ENCODE assay signal across 8 cellular contexts in the genomic region with DNA sequence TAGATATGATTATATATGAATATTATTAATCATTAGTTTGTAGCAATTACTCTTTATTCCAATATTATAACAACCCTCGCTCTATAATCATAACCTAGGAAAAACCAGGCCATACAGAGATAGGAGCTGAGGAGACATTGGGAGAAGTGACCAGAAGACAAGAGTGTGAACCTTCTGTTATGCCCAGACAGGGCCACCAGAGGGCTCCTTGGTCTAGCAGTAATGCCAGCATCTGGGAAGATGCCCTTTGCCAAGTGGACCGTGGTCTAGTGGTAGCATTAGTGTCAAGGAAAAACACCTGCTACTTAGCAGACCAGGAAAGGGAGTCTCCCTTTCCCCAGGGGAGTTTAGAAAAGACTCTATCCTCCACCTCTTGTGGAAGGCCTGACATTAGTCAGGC. TPM values are rescaled to one million over a fixed set of nuclear protein-coding genes. Genes with fewer than 3 reads are reported as not detected.
DNase-seq lines count a peak whose midpoint lies in the region; ATAC-seq and TF ChIP-seq lines count a peak whose summit lies in the region.
"Not testable (repeated sequence)": the region's sequence is repeated elsewhere in the genome, so short reads cannot be mapped to it uniquely, and the experiment has no call there.

No MANE protein-coding gene starts in this region.

- H4K20me1 ChIP-seq in KMS-11 (ENCODE audit: insufficient read depth); OCI-LY3 (ENCODE audit: insufficient read depth, low read length): not testable (repeated sequence)

- H3K27me3 ChIP-seq in KMS-11 (ENCODE audit: insufficient read depth, low read depth); OCI-LY3 (ENCODE audit: low read depth, low read length); body of pancreas; testis: not testable (repeated sequence)

- H3K4me2 ChIP-seq in KMS-11; OCI-LY3 (ENCODE audit: low read length): not testable (repeated sequence)

- not testable (repeated sequence) for H3K9ac ChIP-seq in KMS-11; OCI-LY3 (ENCODE audit: low read length)

- not testable (repeated sequence) for H3K4me1 Mint-ChIP-seq in osteocyte (ENCODE audit: unreplicated experiment)

- TF ChIP-seq CTCF in KMS-11 (conservative IDR thresholded peaks at IDR 0.05; ENCODE audit: low read depth, low read length) = peak; percentile 39; the same call in 1 of the 2 replicates
- TF ChIP-seq CTCF in OCI-LY3 (IDR thresholded peaks at IDR 0.05; ENCODE audit: low read depth, low read length) = peak; percentile 37
- TF ChIP-seq CTCF in body of pancreas (IDR thresholded peaks at IDR 0.05) = peak; percentile 8 to 62 (median 33)
- peak; percentile 56 for TF ChIP-seq CTCF in osteocyte (IDR thresholded peaks at IDR 0.05)
- TF ChIP-seq CTCF in testis (IDR thresholded peaks at IDR 0.05) = peak in 2 of 3 experiments; percentile 21 to 42

- intact Hi-C loops in body of pancreas (cut with DNase I) = loop anchor here (10.0 kb wide), 1 partner anchor 91 kb away; no protein-coding TSS in a partner anchor
- intact Hi-C loops in Right ventricle myocardium superior (cut with DNase I); testis (cut with DNase I; ENCODE audit: low total_unique reads): not testable (repeated sequence)

- not testable (repeated sequence) for H3K27me3 Mint-ChIP-seq in osteocyte (ENCODE audit: unreplicated experiment)

- not testable (repeated sequence) for ATAC-seq in body of pancreas; Right ventricle myocardium superior (ENCODE audit: poor library complexity)

- H3K4me1 ChIP-seq in KMS-11 (ENCODE audit: low read depth, poor library complexity, severe bottlenecking); OCI-LY3 (ENCODE audit: low read length); body of pancreas; testis: not testable (repeated sequence)

- not testable (repeated sequence) for H3K27ac ChIP-seq in KMS-11; OCI-LY3 (ENCODE audit: low read length); body of pancreas; testis

- H3K9me3 ChIP-seq in OCI-LY3 (ENCODE audit: insufficient read depth, low read length) = peaks cover 18% of the 10 kb centered on the region
- H3K9me3 ChIP-seq in body of pancreas, testis: not testable (repeated sequence)

- peaks cover 14% of the 10 kb centered on the region for H3K9me3 Mint-ChIP-seq in osteocyte (ENCODE audit: unreplicated experiment)

- not testable (repeated sequence) for TF ChIP-seq POLR2A in body of pancreas (IDR thresholded peaks at IDR 0.05); testis (IDR thresholded peaks at IDR 0.05)

- H2AFZ ChIP-seq in KMS-11 (ENCODE audit: low read depth); OCI-LY3 (ENCODE audit: low read depth, low read length): not testable (repeated sequence)

- not testable (repeated sequence) for H3K36me3 ChIP-seq in KMS-11 (ENCODE audit: insufficient read depth); body of pancreas (replicated peaks in 1 of 2; ENCODE audit: insufficient read depth in 1 of 2, low read depth in 2 of 2); testis (ENCODE audit: low read depth, missing control alignments)
- peaks cover 29% of the 10 kb centered on the region for H3K36me3 ChIP-seq in OCI-LY3 (replicated peaks; ENCODE audit: low read depth, low read length)

- H3K27ac Mint-ChIP-seq in osteocyte (ENCODE audit: unreplicated experiment) = not testable (repeated sequence)

- H3K79me2 ChIP-seq in KMS-11 (ENCODE audit: insufficient read depth, low read depth); OCI-LY3 (ENCODE audit: low read length): not testable (repeated sequence)

- H3K4me3 Mint-ChIP-seq in osteocyte (ENCODE audit: unreplicated experiment) = not testable (repeated sequence)

- 51 to 63% methylated on average over 2 of the region's 2 CpGs for WGBS in body of pancreas, 2 donors
- WGBS in testis, 2 donors = 84 to 93% methylated on average over 2 of the region's 2 CpGs

- H3K4me3 ChIP-seq in KMS-11 (IDR thresholded peaks at IDR 0.05; ENCODE audit: insufficient read depth, low read depth, low read length); OCI-LY3 (ENCODE audit: low read length); body of pancreas; testis: not testable (repeated sequence)

- not testable (repeated sequence) for H3K36me3 Mint-ChIP-seq in osteocyte (ENCODE audit: unreplicated experiment)

- peak; percentile 85 for DNase-seq in DMS53 (lab: John Stamatoyannopoulos, UW)
- DNase-seq in activated CD4-positive, alpha-beta T cell treated with anti-CD3 and anti-CD28 coated beads, Interleukin-2, amount 50 U/mL, for 4 hours = peak; percentile 4 to 7
- peak; percentile 24 to 78 (median 49) for DNase-seq in body of pancreas
- DNase-seq in Right ventricle myocardium superior = peak; percentile 59
- DNase-seq in osteocyte (ENCODE audit: extremely low spot score, unreplicated experiment) = not testable (repeated sequence)
- DNase-seq in testis = peak; percentile 65

RNA-seq across cellular contexts. Expression of gene CNGA1, which starts 12.9 kb away (rescaled TPM):
- total RNA-seq in body of pancreas = 1 to 10 TPM in 1 of 2 donors, under 1 TPM in 1; 0.33 to 1.8 TPM
- 0.24 TPM for total RNA-seq in Right ventricle myocardium superior
- not detected in 2 replicates for total RNA-seq in osteocyte
- 1 to 10 TPM in 1 of 2 donors, under 1 TPM in 1; 0.47 to 1.7 TPM for total RNA-seq in testis
- polyA plus RNA-seq in testis (ENCODE audit: insufficient read depth, low read depth, low replicate concordance) = 0.28 TPM

RNA-seq across cellular contexts. Expression of gene NIPAL1, which starts 13.0 kb away (rescaled TPM):
- total RNA-seq in body of pancreas (1 to 10 TPM; 1.0 to 1.6 TPM), Right ventricle myocardium superior (0.43 TPM), osteocyte (0.13 and 0.42 TPM in 2 replicates), testis (1 to 10 TPM in 1 of 2 donors, under 1 TPM in 1; 0.79 to 3.2 TPM)
- polyA plus RNA-seq in testis (ENCODE audit: insufficient read depth, low read depth, low replicate concordance) = 2.3 TPM
